In genomic region chr7:128266891-128267839, GRCh38 we compare ENCODE assay signal across 8 cellular contexts. TPM values are rescaled to one million over a fixed set of nuclear protein-coding genes. Genes with fewer than 3 reads are reported as not detected.
A peak's percentile ranks its signal among the peaks of the same experiment; 100 is the strongest.
DNase-seq lines count a peak whose midpoint lies in the region; ATAC-seq lines count a peak whose summit lies in the region.

No MANE protein-coding gene starts in this region.

- H3K27ac Mint-ChIP-seq in activated T-helper 17 cell treated with anti-CD3 and anti-CD28 coated beads, Interleukin-2, amount 50 U/mL, for 72 hours: no peak overlapping the region

- no peaks in the 10 kb centered on the region for H3K9me3 Mint-ChIP-seq in activated T-helper 17 cell treated with anti-CD3 and anti-CD28 coated beads, Interleukin-2, amount 50 U/mL, for 72 hours

- no peaks in the 10 kb centered on the region for H3K4me1 Mint-ChIP-seq in activated T-helper 17 cell treated with anti-CD3 and anti-CD28 coated beads, Interleukin-2, amount 50 U/mL, for 72 hours

- H3K4me3 Mint-ChIP-seq in activated T-helper 17 cell treated with anti-CD3 and anti-CD28 coated beads, Interleukin-2, amount 50 U/mL, for 72 hours: no peak overlapping the region

- ATAC-seq in activated T-helper 17 cell treated with anti-CD3 and anti-CD28 coated beads, Interleukin-2, amount 50 U/mL, for 72 hours (replicated peaks): no peak

- no peaks in the 10 kb centered on the region for H3K36me3 Mint-ChIP-seq in activated T-helper 17 cell treated with anti-CD3 and anti-CD28 coated beads, Interleukin-2, amount 50 U/mL, for 72 hours (ENCODE audit: low read depth)

- DNase-seq in COLO668 (lab: John Stamatoyannopoulos, UW; ENCODE audit: unreplicated experiment) (peak; percentile 10), NCI-H2081 (lab: John Stamatoyannopoulos, UW) (peak; percentile 29 to 65), cerebellar cortex (ENCODE audit: low spot score) (peak; percentile 79), kidney glomerular epithelial cell (lab: John Stamatoyannopoulos, UW) (peak; percentile 38), superior temporal gyrus (ENCODE audit: extremely low spot score) (peak; percentile 56), GM19238 (ENCODE audit: insufficient read length, low spot score) (no peak), CD1c-positive myeloid dendritic cell (ENCODE audit: extremely low spot score) (no peak)

- peaks cover 29% of the 10 kb centered on the region for H3K27me3 Mint-ChIP-seq in activated T-helper 17 cell treated with anti-CD3 and anti-CD28 coated beads, Interleukin-2, amount 50 U/mL, for 72 hours

RNA-seq across cellular contexts. Expression of gene LEP, which starts 26.1 kb away (rescaled TPM):
- not detected for total RNA-seq in activated T-helper 17 cell treated with anti-CD3 and anti-CD28 coated beads, Interleukin-2, amount 50 U/mL, for 72 hours

Comparison
In these comparisons a context has a peak if more than half of its experiments do, and no peak if none do; other contexts are left out.
1. DNase-seq: peak in COLO668 (single experiment), NCI-H2081 (2 of 2), cerebellar cortex (single experiment), kidney glomerular epithelial cell (single experiment) and superior temporal gyrus (single experiment); none in GM19238 (single experiment) and CD1c-positive myeloid dendritic cell (single experiment).